17 cellular contexts compared by ENCODE assay signal in the genomic region with DNA sequence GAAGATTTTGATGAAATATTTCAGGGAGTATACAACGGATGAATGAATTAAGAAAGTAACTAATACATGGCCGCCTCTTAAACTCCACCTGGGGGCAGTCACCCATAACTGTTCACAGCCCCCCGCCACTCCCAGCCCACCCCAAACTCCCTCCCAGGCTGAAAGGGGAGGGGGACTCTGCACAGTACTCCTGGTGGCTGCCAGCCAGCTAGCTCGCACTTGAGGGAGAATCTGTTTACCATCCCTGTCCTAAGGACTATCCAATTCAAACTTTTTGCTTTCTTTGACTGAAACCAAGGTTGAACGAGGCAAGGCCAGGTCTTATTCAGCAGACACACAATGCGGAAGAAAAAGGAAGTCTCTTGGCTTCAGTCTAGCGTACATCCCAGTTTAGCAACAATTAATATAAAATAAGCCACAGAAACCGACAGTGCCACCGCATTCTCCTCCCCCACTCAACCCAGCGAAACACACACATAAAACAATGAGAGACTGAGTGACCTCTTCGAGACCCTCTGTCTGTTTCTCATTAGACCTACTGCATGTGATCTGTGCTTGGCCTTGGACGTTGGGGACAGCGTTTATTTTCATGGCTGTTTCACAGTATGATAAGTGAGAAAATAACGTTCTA.
DNase-seq lines count a peak whose midpoint lies in the region; ATAC-seq and TF ChIP-seq lines count a peak whose summit lies in the region.
"Had no signal": no experiment of that assay in that cellular context is flagged by ENCODE, and none has a peak within 500 bp of the region (broad histone marks: within the 10 kb centered on the region; RNA-seq: fewer than 3 reads in every experiment).

No MANE protein-coding gene starts in this region.

- peak overlapping the region; percentile 53 for H3K4me3 ChIP-seq in OCI-LY7 (ENCODE audit: low read depth, low read length, poor library complexity, severe bottlenecking)
- H3K4me3 ChIP-seq: MG63, stomach had no signal

- peak overlapping the region; percentile 84 for H3K27ac ChIP-seq in OCI-LY7 (ENCODE audit: low read depth, low read length, poor library complexity, severe bottlenecking)

- H3K36me3 ChIP-seq in OCI-LY7 (ENCODE audit: insufficient read depth, low read length), result peaks cover 2% of the 10 kb centered on the region

- peaks cover 73% of the 10 kb centered on the region for H3K36me3 Mint-ChIP-seq in type B pancreatic cell

- ATAC-seq in HG03432 (IDR thresholded peaks at IDR 0.05; ENCODE audit: unreplicated experiment), result peak; percentile 57
- ATAC-seq in HG03175 (IDR thresholded peaks at IDR 0.05; ENCODE audit: unreplicated experiment), result no peak

- CTCF ChIA-PET in OCI-LY7 (lab: Charles Lee; ENCODE audit: unreplicated experiment), result no interaction called here

- intact Hi-C loops in OCI-LY7 (cut with micrococcal nuclease; ENCODE audit: unreplicated experiment), result no loop called here

- POLR2A ChIA-PET in OCI-LY7 (lab: Charles Lee), result no interaction called here

- TF ChIP-seq CTCF in OCI-LY7 (conservative IDR thresholded peaks at IDR 0.05; ENCODE audit: low read length) (peak; percentile 23; the same call in 1 of the 2 replicates), type B pancreatic cell (conservative IDR thresholded peaks at IDR 0.05) (no peak)

- DNase-seq in OCI-LY7 (ENCODE audit: low spot score) (peak; percentile 73), iPS-NIHi7 (ENCODE audit: extremely low spot score) (peak; percentile 22), type B pancreatic cell (ENCODE audit: extremely low spot score, unreplicated experiment) (no peak), G401 (ENCODE audit: low spot score) (no peak), GM03348 (ENCODE audit: low spot score) (no peak)
- DNase-seq: activated CD4-positive, alpha-beta T cell treated with anti-CD3 and anti-CD28 coated beads, Interleukin-2, amount 50 U/mL, for 1 hour; amygdala; effector CD8-positive, alpha-beta T cell; MG63; NCI-H2029 treated with DMSO at 0.1 percent for 48 hours; NCI-H526 treated with DMSO at 0.1 percent for 48 hours; SK-N-SH; stimulated activated CD4-positive, alpha-beta T cell treated with anti-CD3 and anti-CD28 coated beads, Interleukin-1b, Interleukin-23, amount 100 ng/mL, for 48 hours; stomach had no signal

- peak overlapping the region; percentile 65 for H3K4me2 ChIP-seq in OCI-LY7 (ENCODE audit: low read length)
- H3K4me2 ChIP-seq: SK-N-SH had no signal

- no peaks in the 10 kb centered on the region for H3K9me2 ChIP-seq in OCI-LY7 (ENCODE audit: insufficient read depth, low read length)
- H3K9me2 ChIP-seq: SK-N-SH had no signal

- peaks cover 28% of the 10 kb centered on the region for H3K9me3 ChIP-seq in OCI-LY7 (ENCODE audit: low read length)

- H3K4me1 Mint-ChIP-seq in type B pancreatic cell (ENCODE audit: unreplicated experiment), result peaks cover 66% of the 10 kb centered on the region
- H3K4me1 Mint-ChIP-seq: central memory CD8-positive, alpha-beta T cell had no signal

- in situ Hi-C loops in G401 (cut with HindIII; ENCODE audit: low sequenced_read_pairs), result no loop called here

- peaks cover 37% of the 10 kb centered on the region for H3K4me1 ChIP-seq in OCI-LY7 (ENCODE audit: insufficient read depth, low read length, poor library complexity, severe bottlenecking)

- H3K27ac Mint-ChIP-seq in type B pancreatic cell, result peak overlapping the region; percentile 30

- H2AFZ ChIP-seq in OCI-LY7 (ENCODE audit: low read length), result peak overlapping the region; percentile 83

- no peaks in the 10 kb centered on the region for H4K20me1 ChIP-seq in OCI-LY7 (ENCODE audit: insufficient read depth, low read length)

- peaks cover 5% of the 10 kb centered on the region for H3K9me3 Mint-ChIP-seq in type B pancreatic cell

- no TSS peak for BruUV-seq in OCI-LY7 (replicated peaks; lab: Mats Ljungman, UMichigan)

- H3K4me3 Mint-ChIP-seq in type B pancreatic cell, result peak overlapping the region; percentile 10
- H3K4me3 Mint-ChIP-seq: central memory CD8-positive, alpha-beta T cell had no signal

- no peaks in the 10 kb centered on the region for H3K27me3 Mint-ChIP-seq in type B pancreatic cell

- no peaks in the 10 kb centered on the region for H3K79me2 ChIP-seq in OCI-LY7 (ENCODE audit: insufficient read depth, low read depth, low read length)

Comparison
In these comparisons a context has a peak if more than half of its experiments do, and no peak if none do; other contexts are left out.
1. DNase-seq: peak in OCI-LY7 (single experiment) and iPS-NIHi7 (single experiment); none in type B pancreatic cell (single experiment), G401 (single experiment) and GM03348 (single experiment).